ENCODE assay signal across 25 cellular contexts in genomic region chr22:43443072-43443471, GRCh38. TPM values are rescaled to one million over a fixed set of nuclear protein-coding genes. Genes with fewer than 3 reads are reported as not detected.
"Had no signal": no experiment of that assay in that cellular context is flagged by ENCODE, and none has a peak within 500 bp of the region (broad histone marks: within the 10 kb centered on the region; RNA-seq: fewer than 3 reads in every experiment).

No MANE protein-coding gene starts in this region.

- H3K27ac Mint-ChIP-seq: natural killer cell; progenitor cell of endocrine pancreas; stimulated activated naive B cell treated with anti-CD40 and anti-IgM and Interleukin-4, amounts not matched to agents 10 μg/mL and 1 μg/mL and 100 μg/mL, for 72 hours; stimulated activated naive CD8-positive, alpha-beta T cell treated with anti-CD3 and anti-CD28 coated beads, Interleukin-15, Interleukin-2, amounts not matched to agents 100 ng/mL and 50 ng/mL, for 24 hours had no signal

- H3K27ac ChIP-seq: colonic mucosa, esophagus squamous epithelium, heart right ventricle, lower lobe of right lung, neutrophil, pancreas, right lobe of liver, transverse colon had no signal

- H3K36me3 ChIP-seq: colonic mucosa, esophagus squamous epithelium, heart right ventricle, lower lobe of right lung, neutrophil, pancreas, right lobe of liver, transverse colon had no signal

- H3K27me3 ChIP-seq: colonic mucosa, neutrophil, pancreas, right lobe of liver, transverse colon had no signal

- H3K36me3 Mint-ChIP-seq: natural killer cell; stimulated activated naive B cell treated with anti-CD40 and anti-IgM and Interleukin-4, amounts not matched to agents 10 μg/mL and 1 μg/mL and 100 μg/mL, for 72 hours had no signal

- DNase-seq: colonic mucosa; dermis blood vessel endothelial cell; effector memory CD4-positive, alpha-beta T cell; erythroblast; esophagus squamous epithelium; foreskin melanocyte; glutamatergic neuron; heart right ventricle; hippocampal formation; kidney glomerular epithelial cell; left colon; left ventricle myocardium superior; lower lobe of right lung; natural killer cell; pancreas; stimulated activated naive B cell treated with anti-CD40 and anti-IgM and Interleukin-4, amounts not matched to agents 10 μg/mL and 1 μg/mL and 100 μg/mL, for 72 hours; transverse colon had no signal

- H3K4me1 Mint-ChIP-seq: central memory CD8-positive, alpha-beta T cell; natural killer cell had no signal

- H3K9me3 ChIP-seq: colonic mucosa, esophagus squamous epithelium, heart right ventricle, lower lobe of right lung, neutrophil, pancreas, right lobe of liver, transverse colon had no signal

- H3K4me3 Mint-ChIP-seq: central memory CD8-positive, alpha-beta T cell; natural killer cell; stimulated activated naive B cell treated with anti-CD40 and anti-IgM and Interleukin-4, amounts not matched to agents 10 μg/mL and 1 μg/mL and 100 μg/mL, for 72 hours; stimulated activated naive CD8-positive, alpha-beta T cell treated with anti-CD3 and anti-CD28 coated beads, Interleukin-15, Interleukin-2, amounts not matched to agents 100 ng/mL and 50 ng/mL, for 24 hours had no signal

- H3K9me3 Mint-ChIP-seq: central memory CD8-positive, alpha-beta T cell; natural killer cell; stimulated activated naive B cell treated with anti-CD40 and anti-IgM and Interleukin-4, amounts not matched to agents 10 μg/mL and 1 μg/mL and 100 μg/mL, for 72 hours; stimulated activated naive CD8-positive, alpha-beta T cell treated with anti-CD3 and anti-CD28 coated beads, Interleukin-15, Interleukin-2, amounts not matched to agents 100 ng/mL and 50 ng/mL, for 24 hours had no signal

- H3K4me3 ChIP-seq: colonic mucosa, esophagus squamous epithelium, heart right ventricle, lower lobe of right lung, pancreas, right lobe of liver, transverse colon had no signal

- H3K4me1 ChIP-seq: colonic mucosa, esophagus squamous epithelium, lower lobe of right lung, pancreas, right lobe of liver, transverse colon had no signal

- ATAC-seq: heart right ventricle; left colon; left ventricle myocardium superior; natural killer cell; pancreas; right lobe of liver; stimulated activated naive B cell treated with anti-CD40 and anti-IgM and Interleukin-4, amounts not matched to agents 10 μg/mL and 1 μg/mL and 100 μg/mL, for 72 hours had no signal

RNA-seq across cellular contexts. Expression of gene MPPED1, which starts 31.3 kb away (rescaled TPM):
- total RNA-seq: chondrocyte, dermis blood vessel endothelial cell, esophagus squamous epithelium, heart right ventricle, left colon, left ventricle myocardium superior, lower lobe of right lung, mononuclear cell, natural killer cell, omental fat pad, pancreas, transverse colon had no signal
